Comparison of ENCODE assay signal across 20 cellular contexts in genomic region chr4:173325007-173325736, GRCh38.
"Had no signal": no experiment of that assay in that cellular context is flagged by ENCODE, and none has a peak within 500 bp of the region (broad histone marks: within the 10 kb centered on the region; RNA-seq: fewer than 3 reads in every experiment).

No MANE protein-coding gene starts in this region.

- H3K27ac ChIP-seq: epithelial cell of prostate, gastrocnemius medialis, heart right ventricle, pancreas, thoracic aorta had no signal

- H3K4me1 ChIP-seq: gastrocnemius medialis, pancreas had no signal

- H3K27me3 Mint-ChIP-seq: activated CD4-positive, alpha-beta memory T cell treated with anti-CD3 and anti-CD28 coated beads for 36 hours; brain; dendritic cell treated with granulocyte-macrophage colony-stimulating factor and Interleukin-4, amounts not matched to agents 40 ng/mL and 50 ng/mL, for 4 days; effector memory CD8-positive, alpha-beta T cell; stimulated activated naive CD8-positive, alpha-beta T cell treated with anti-CD3 and anti-CD28 coated beads, Interleukin-15, Interleukin-2, amounts not matched to agents 100 ng/mL and 50 ng/mL, for 24 hours had no signal

- ATAC-seq: effector memory CD8-positive, alpha-beta T cell; gastrocnemius medialis; heart right ventricle; pancreas had no signal

- DNase-seq: activated CD4-positive, alpha-beta memory T cell treated with anti-CD3 and anti-CD28 coated beads for 36 hours; activated CD8-positive, alpha-beta memory T cell treated with anti-CD3 and anti-CD28 coated beads, Interleukin-2, amount 50 U/mL, for 4 hours; activated naive CD4-positive, alpha-beta T cell treated with anti-CD3 and anti-CD28 coated beads, Interleukin-2, amount 50 U/mL, for 16 hours; amniotic stem cell; cerebellar nuclear complex; effector memory CD8-positive, alpha-beta T cell; gastrocnemius medialis; heart right ventricle; kidney glomerular epithelial cell; pancreas; stimulated activated CD4-positive, alpha-beta T cell treated with anti-CD3 and anti-CD28 coated beads, Interleukin-4, amount 100 ng/mL, for 1 hour; stimulated activated CD8-positive, alpha-beta memory T cell treated with anti-CD3 and anti-CD28 coated beads, Interleukin-4, amount 100 ng/mL, for 48 hours; T-helper 9 cell had no signal

- H3K27me3 ChIP-seq: gastrocnemius medialis, heart right ventricle, pancreas had no signal

- FAIRE-seq: urothelium cell line had no signal

- H3K4me3 Mint-ChIP-seq: activated CD4-positive, alpha-beta memory T cell treated with anti-CD3 and anti-CD28 coated beads for 36 hours; activated T-helper 1 cell treated with anti-CD3 and anti-CD28 coated beads, Interleukin-12 subunit alpha, Interleukin-12 subunit beta, Interleukin-2, Interleukin-4 antibody, amounts not matched to agents 30 ng/mL and 10 ng/mL and 1 ng/mL, durations not matched to agents 14 hours and 24 hours and 36 hours; brain; dendritic cell treated with granulocyte-macrophage colony-stimulating factor and Interleukin-4, amounts not matched to agents 40 ng/mL and 50 ng/mL, for 4 days; effector memory CD8-positive, alpha-beta T cell; stimulated activated naive CD8-positive, alpha-beta T cell treated with anti-CD3 and anti-CD28 coated beads, Interleukin-15, Interleukin-2, amounts not matched to agents 100 ng/mL and 50 ng/mL, for 24 hours had no signal

- H3K27ac Mint-ChIP-seq: activated CD4-positive, alpha-beta memory T cell treated with anti-CD3 and anti-CD28 coated beads for 36 hours; activated T-helper 1 cell treated with anti-CD3 and anti-CD28 coated beads, Interleukin-12 subunit alpha, Interleukin-12 subunit beta, Interleukin-2, Interleukin-4 antibody, amounts not matched to agents 30 ng/mL and 10 ng/mL and 1 ng/mL, durations not matched to agents 14 hours and 24 hours and 36 hours; brain; dendritic cell treated with granulocyte-macrophage colony-stimulating factor and Interleukin-4, amounts not matched to agents 40 ng/mL and 50 ng/mL, for 4 days; effector memory CD8-positive, alpha-beta T cell; stimulated activated naive CD8-positive, alpha-beta T cell treated with anti-CD3 and anti-CD28 coated beads, Interleukin-15, Interleukin-2, amounts not matched to agents 100 ng/mL and 50 ng/mL, for 24 hours had no signal

- H3K9me3 ChIP-seq: gastrocnemius medialis, heart right ventricle, pancreas, thoracic aorta had no signal

- H3K9me3 Mint-ChIP-seq: activated CD4-positive, alpha-beta memory T cell treated with anti-CD3 and anti-CD28 coated beads for 36 hours; activated T-helper 1 cell treated with anti-CD3 and anti-CD28 coated beads, Interleukin-12 subunit alpha, Interleukin-12 subunit beta, Interleukin-2, Interleukin-4 antibody, amounts not matched to agents 30 ng/mL and 10 ng/mL and 1 ng/mL, durations not matched to agents 14 hours and 24 hours and 36 hours; brain; dendritic cell treated with granulocyte-macrophage colony-stimulating factor and Interleukin-4, amounts not matched to agents 40 ng/mL and 50 ng/mL, for 4 days; effector memory CD8-positive, alpha-beta T cell; stimulated activated naive CD8-positive, alpha-beta T cell treated with anti-CD3 and anti-CD28 coated beads, Interleukin-15, Interleukin-2, amounts not matched to agents 100 ng/mL and 50 ng/mL, for 24 hours had no signal

- H3K4me3 ChIP-seq: gastrocnemius medialis, heart right ventricle, pancreas, thoracic aorta had no signal
